9 cellular contexts compared by ENCODE assay signal in the genomic region with DNA sequence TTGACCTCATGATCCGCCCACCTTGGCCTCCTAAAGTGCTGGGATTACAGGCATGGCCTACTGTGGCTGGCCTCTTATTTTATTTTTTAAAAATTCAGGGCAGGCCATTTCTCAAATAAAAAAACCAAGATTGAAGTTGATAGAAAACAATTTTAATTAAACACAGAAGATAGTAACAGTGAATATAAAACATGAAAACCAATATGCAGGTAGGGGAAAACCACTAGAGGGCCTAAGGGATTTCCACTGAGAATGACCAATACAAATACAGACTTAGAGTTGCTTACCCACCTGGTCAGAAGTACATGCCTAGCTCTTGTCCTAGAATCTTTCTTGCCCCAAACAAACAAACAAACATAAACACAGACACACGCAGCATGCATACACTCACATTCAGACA. TPM values are rescaled to one million over a fixed set of nuclear protein-coding genes. Genes with fewer than 3 reads are reported as not detected.
A peak's percentile ranks its signal among the peaks of the same experiment; 100 is the strongest.
DNase-seq lines count a peak whose midpoint lies in the region; ATAC-seq and TF ChIP-seq lines count a peak whose summit lies in the region.
"Had no signal": no experiment of that assay in that cellular context is flagged by ENCODE, and none has a peak within 500 bp of the region (broad histone marks: within the 10 kb centered on the region; RNA-seq: fewer than 3 reads in every experiment).

No MANE protein-coding gene starts in this region.

- H4K20me1 ChIP-seq in mammary epithelial cell (ENCODE audit: insufficient read depth, low read length): no peaks in the 10 kb centered on the region

- peak overlapping the region; percentile 24 to 98 (median 50) for H3K4me3 Mint-ChIP-seq in nephron
- no peak overlapping the region for H3K4me3 Mint-ChIP-seq in activated T-helper 1 cell treated with anti-CD3 and anti-CD28 coated beads, Interleukin-12 subunit alpha, Interleukin-12 subunit beta, Interleukin-2, Interleukin-4 antibody, amounts not matched to agents 30 ng/mL and 10 ng/mL and 1 ng/mL, durations not matched to agents 14 hours and 24 hours and 36 hours

- no peaks in the 10 kb centered on the region for H3K9me3 ChIP-seq in mammary epithelial cell (replicated peaks; ENCODE audit: insufficient read depth, low read length)

- no peak overlapping the region for H3K4me3 ChIP-seq in mammary epithelial cell (replicated peaks in 1 of 3; ENCODE audit: insufficient read depth in 1 of 3, low read depth in 2 of 3, low read length in 3 of 3)
- H3K4me3 ChIP-seq: skin epidermis had no signal

- peak overlapping the region; percentile 89 for H2AFZ ChIP-seq in mammary epithelial cell (ENCODE audit: low read depth, low read length)

- no peak for ATAC-seq in GM21737 (IDR thresholded peaks at IDR 0.05; ENCODE audit: unreplicated experiment)
- ATAC-seq: esophagus mucosa had no signal

- DNase-seq in GM03348 (ENCODE audit: low spot score) (peak; percentile 18), KBM-7 (peak; percentile 18), mammary epithelial cell (peak; percentile 12)
- DNase-seq in activated T-helper 1 cell treated with anti-CD3 and anti-CD28 coated beads, Interleukin-12 subunit alpha, Interleukin-12 subunit beta, Interleukin-2, Interleukin-4 antibody, amounts not matched to agents 30 ng/mL and 10 ng/mL and 1 ng/mL, durations not matched to agents 14 hours and 24 hours and 36 hours (ENCODE audit: low spot score): no peak
- no peak for DNase-seq in activated naive CD4-positive, alpha-beta T cell treated with anti-CD3 and anti-CD28 coated beads, Interleukin-2, amount 50 U/mL, for 16 hours

- peaks cover 5% of the 10 kb centered on the region for H3K36me3 Mint-ChIP-seq in nephron (ENCODE audit: low read depth)
- peaks cover 8% of the 10 kb centered on the region for H3K36me3 Mint-ChIP-seq in activated T-helper 1 cell treated with anti-CD3 and anti-CD28 coated beads, Interleukin-12 subunit alpha, Interleukin-12 subunit beta, Interleukin-2, Interleukin-4 antibody, amounts not matched to agents 30 ng/mL and 10 ng/mL and 1 ng/mL, durations not matched to agents 14 hours and 24 hours and 36 hours (ENCODE audit: low read depth)

- intact Hi-C loops in mammary epithelial cell (cut with micrococcal nuclease): loop anchor here (1.0 to 10.0 kb wide), 2 partner anchors 31 to 391 kb away; a partner anchor contains a TSS
- intact Hi-C loops in activated T-helper 1 cell treated with anti-CD3 and anti-CD28 coated beads, Interleukin-12 subunit alpha, Interleukin-12 subunit beta, Interleukin-2, Interleukin-4 antibody, amounts not matched to agents 30 ng/mL and 10 ng/mL and 1 ng/mL, durations not matched to agents 14 hours and 24 hours and 36 hours (cut with micrococcal nuclease): no loop called here

- CTCF ChIA-PET in mammary epithelial cell (lab: Charles Lee; ENCODE audit: low non-redundant PET): no interaction called here

- in situ Hi-C loops in KBM-7 (cut with MboI; ENCODE audit: low pct_unique_long_range_greater_than_20kb, low sequenced_read_pairs) (no loop called here), mammary epithelial cell (cut with MboI; ENCODE audit: low sequenced_read_pairs in 2 of 2) (loop anchor here (5.0 kb wide), 1 partner anchor 59 kb away; a partner anchor contains a TSS)

- dilution Hi-C loops in mammary epithelial cell (cut with HindIII; ENCODE audit: low sequenced_read_pairs): no loop called here

- no peak overlapping the region for H3K27ac ChIP-seq in mammary epithelial cell (ENCODE audit: insufficient read depth, low read depth, low read length)

- no peaks in the 10 kb centered on the region for H3K27me3 ChIP-seq in mammary epithelial cell (ENCODE audit: insufficient read depth, low read length)

- H3K9me3 Mint-ChIP-seq in nephron: no peaks in the 10 kb centered on the region
- no peaks in the 10 kb centered on the region for H3K9me3 Mint-ChIP-seq in activated T-helper 1 cell treated with anti-CD3 and anti-CD28 coated beads, Interleukin-12 subunit alpha, Interleukin-12 subunit beta, Interleukin-2, Interleukin-4 antibody, amounts not matched to agents 30 ng/mL and 10 ng/mL and 1 ng/mL, durations not matched to agents 14 hours and 24 hours and 36 hours

- H3K27ac Mint-ChIP-seq in nephron: no peak overlapping the region
- no peak overlapping the region for H3K27ac Mint-ChIP-seq in activated T-helper 1 cell treated with anti-CD3 and anti-CD28 coated beads, Interleukin-12 subunit alpha, Interleukin-12 subunit beta, Interleukin-2, Interleukin-4 antibody, amounts not matched to agents 30 ng/mL and 10 ng/mL and 1 ng/mL, durations not matched to agents 14 hours and 24 hours and 36 hours

- H3K36me3 ChIP-seq in mammary epithelial cell (ENCODE audit: insufficient read depth, low read length): no peaks in the 10 kb centered on the region

- H3K4me1 Mint-ChIP-seq in nephron: peaks cover 34% of the 10 kb centered on the region
- H3K4me1 Mint-ChIP-seq in activated T-helper 1 cell treated with anti-CD3 and anti-CD28 coated beads, Interleukin-12 subunit alpha, Interleukin-12 subunit beta, Interleukin-2, Interleukin-4 antibody, amounts not matched to agents 30 ng/mL and 10 ng/mL and 1 ng/mL, durations not matched to agents 14 hours and 24 hours and 36 hours (ENCODE audit: low read depth): peaks cover 32% of the 10 kb centered on the region

- 89% methylated on average over 2 of the region's 2 CpGs for WGBS in mammary epithelial cell (ENCODE audit: low coverage, missing lambda C conversion rate)

- peak; percentile 60 to 61 for TF ChIP-seq CTCF in mammary epithelial cell (conservative IDR thresholded peaks at IDR 0.05 in 1 of 2, IDR thresholded peaks at IDR 0.05 in 1 of 2; ENCODE audit: extremely low read depth in 1 of 2, insufficient read depth in 1 of 2, low read depth in 1 of 2, low read length in 2 of 2)
- TF ChIP-seq CTCF in nephron (IDR thresholded peaks at IDR 0.05; ENCODE audit: unreplicated experiment in 3 of 3): peak; percentile 26 to 38 (median 35)

- peaks cover 25% of the 10 kb centered on the region for H3K4me1 ChIP-seq in mammary epithelial cell (ENCODE audit: insufficient read depth, low read length)

- BruUV-seq in mammary epithelial cell (replicated peaks; lab: Mats Ljungman, UMichigan): no TSS peak

- no peak overlapping the region for H3K9ac ChIP-seq in mammary epithelial cell (ENCODE audit: insufficient read depth, low read length)

- H3K79me2 ChIP-seq in mammary epithelial cell (ENCODE audit: insufficient read depth, low read length): peaks cover 33% of the 10 kb centered on the region

- peaks cover 20% of the 10 kb centered on the region for H3K27me3 Mint-ChIP-seq in nephron (ENCODE audit: low read depth)
- H3K27me3 Mint-ChIP-seq in activated T-helper 1 cell treated with anti-CD3 and anti-CD28 coated beads, Interleukin-12 subunit alpha, Interleukin-12 subunit beta, Interleukin-2, Interleukin-4 antibody, amounts not matched to agents 30 ng/mL and 10 ng/mL and 1 ng/mL, durations not matched to agents 14 hours and 24 hours and 36 hours (ENCODE audit: insufficient read depth): peaks cover 5% of the 10 kb centered on the region

- H3K4me2 ChIP-seq in mammary epithelial cell (ENCODE audit: insufficient read depth, low read depth, low read length): no peak overlapping the region

RNA-seq across cellular contexts. Expression of a gene that starts 1.7 kb away (rescaled TPM):
- total RNA-seq in mammary epithelial cell: 10 to 100 TPM; 75.8 to 84.7 TPM
- 104 TPM for polyA plus RNA-seq in mammary epithelial cell
- 57.1 TPM for polyA minus RNA-seq in mammary epithelial cell
- 103 and 105 TPM in 2 replicates for total RNA-seq in activated T-helper 1 cell treated with anti-CD3 and anti-CD28 coated beads, Interleukin-12 subunit alpha, Interleukin-12 subunit beta, Interleukin-2, Interleukin-4 antibody, amounts not matched to agents 30 ng/mL and 10 ng/mL and 1 ng/mL, durations not matched to agents 14 hours and 24 hours and 36 hours

RNA-seq across cellular contexts. Expression of a gene that starts 50.5 kb away (rescaled TPM):
- not detected for total RNA-seq in mammary epithelial cell
- polyA plus RNA-seq in mammary epithelial cell: not detected
- polyA minus RNA-seq in mammary epithelial cell: not detected
- total RNA-seq in activated T-helper 1 cell treated with anti-CD3 and anti-CD28 coated beads, Interleukin-12 subunit alpha, Interleukin-12 subunit beta, Interleukin-2, Interleukin-4 antibody, amounts not matched to agents 30 ng/mL and 10 ng/mL and 1 ng/mL, durations not matched to agents 14 hours and 24 hours and 36 hours: not detected in 2 replicates
- total RNA-seq: esophagus mucosa had no signal

RNA-seq across cellular contexts. Expression of a gene that starts 56.0 kb away (rescaled TPM):
- not detected for total RNA-seq in mammary epithelial cell
- not detected for polyA plus RNA-seq in mammary epithelial cell
- not detected for polyA minus RNA-seq in mammary epithelial cell
- not detected in 2 replicates for total RNA-seq in activated T-helper 1 cell treated with anti-CD3 and anti-CD28 coated beads, Interleukin-12 subunit alpha, Interleukin-12 subunit beta, Interleukin-2, Interleukin-4 antibody, amounts not matched to agents 30 ng/mL and 10 ng/mL and 1 ng/mL, durations not matched to agents 14 hours and 24 hours and 36 hours
- total RNA-seq: esophagus mucosa had no signal

Comparison
In these comparisons a context has a peak if more than half of its experiments do, and no peak if none do; other contexts are left out.
1. DNase-seq: peak in GM03348 (single experiment), KBM-7 (single experiment) and mammary epithelial cell (single experiment); none in activated T-helper 1 cell treated with anti-CD3 and anti-CD28 coated beads, Interleukin-12 subunit alpha, Interleukin-12 subunit beta, Interleukin-2, Interleukin-4 antibody, amounts not matched to agents 30 ng/mL and 10 ng/mL and 1 ng/mL, durations not matched to agents 14 hours and 24 hours and 36 hours (single experiment) and activated naive CD4-positive, alpha-beta T cell treated with anti-CD3 and anti-CD28 coated beads, Interleukin-2, amount 50 U/mL, for 16 hours (single experiment).